In genomic region chr11:83363280-83363679, GRCh38 we compare ENCODE assay signal across 21 cellular contexts.
"Had no signal": no experiment of that assay in that cellular context is flagged by ENCODE, and none has a peak within 500 bp of the region (broad histone marks: within the 10 kb centered on the region; RNA-seq: fewer than 3 reads in every experiment).

No MANE protein-coding gene starts in this region.

- H3K27me3 Mint-ChIP-seq: activated naive CD4-positive, alpha-beta T cell treated with anti-CD3 and anti-CD28 coated beads, Interleukin-2, amount 50 U/mL, for 24 hours had no signal

- DNase-seq: activated CD4-positive, alpha-beta T cell treated with anti-CD3 and anti-CD28 coated beads for 1 hour; activated CD4-positive, alpha-beta T cell treated with anti-CD3 and anti-CD28 coated beads, Interleukin-2, amount 50 U/mL, for 1 hour; activated CD8-positive, alpha-beta T cell treated with anti-CD3 and anti-CD28 coated beads, Interleukin-2, amount 10 ng/mL, durations not matched to agents 7 days and 5 days; activated gamma-delta T cell treated with Interleukin-2 at 50 U/mL for 16 hours; central memory CD4-positive, alpha-beta T cell; dermis blood vessel endothelial cell; effector CD8-positive, alpha-beta T cell; foreskin keratinocyte; left ventricle myocardium superior; mammary epithelial cell; occipital lobe; posterior cingulate gyrus; spleen; stimulated activated CD4-positive, alpha-beta T cell treated with anti-CD3 and anti-CD28 coated beads, Interleukin-4, amount 100 ng/mL, for 1 hour; stimulated activated naive CD8-positive, alpha-beta T cell treated with anti-CD3 and anti-CD28 coated beads, Interleukin-15, Interleukin-2, amounts not matched to agents 100 U/mL and 50 U/mL, for 24 hours; substantia nigra; thyroid gland had no signal

- H3K27ac ChIP-seq: ascending aorta, foreskin keratinocyte, spleen, thyroid gland, VCaP had no signal

- ATAC-seq: activated CD8-positive, alpha-beta T cell treated with anti-CD3 and anti-CD28 coated beads, Interleukin-2, amount 10 ng/mL, durations not matched to agents 7 days and 5 days; foreskin keratinocyte; left ventricle myocardium superior; natural killer cell treated with Interleukin-12 subunit alpha and Interleukin-12 subunit beta and Interleukin-15 and Interleukin-18, amount 100 ng/mL, for 72 hours; stimulated activated naive CD8-positive, alpha-beta T cell treated with anti-CD3 and anti-CD28 coated beads, Interleukin-15, Interleukin-2, amounts not matched to agents 100 U/mL and 50 U/mL, for 24 hours had no signal

- H3K27me3 ChIP-seq: ascending aorta, foreskin keratinocyte, spleen, thyroid gland had no signal

- H3K9me3 ChIP-seq: thyroid gland had no signal

- H3K36me3 ChIP-seq: ascending aorta, spleen, thyroid gland had no signal

- H3K4me3 ChIP-seq: ascending aorta, spleen, thyroid gland had no signal

- H3K27ac Mint-ChIP-seq: activated CD8-positive, alpha-beta T cell treated with anti-CD3 and anti-CD28 coated beads, Interleukin-2, amount 10 ng/mL, durations not matched to agents 7 days and 5 days; activated naive CD4-positive, alpha-beta T cell treated with anti-CD3 and anti-CD28 coated beads, Interleukin-2, amount 50 U/mL, for 24 hours; natural killer cell treated with Interleukin-12 subunit alpha and Interleukin-12 subunit beta and Interleukin-15 and Interleukin-18, amount 100 ng/mL, for 72 hours had no signal

- H3K4me1 ChIP-seq: ascending aorta, spleen, thyroid gland had no signal

- H3K4me3 Mint-ChIP-seq: activated CD8-positive, alpha-beta T cell treated with anti-CD3 and anti-CD28 coated beads, Interleukin-2, amount 10 ng/mL, durations not matched to agents 7 days and 5 days; activated naive CD4-positive, alpha-beta T cell treated with anti-CD3 and anti-CD28 coated beads, Interleukin-2, amount 50 U/mL, for 24 hours; natural killer cell treated with Interleukin-12 subunit alpha and Interleukin-12 subunit beta and Interleukin-15 and Interleukin-18, amount 100 ng/mL, for 72 hours had no signal

- H3K4me1 Mint-ChIP-seq: activated naive CD4-positive, alpha-beta T cell treated with anti-CD3 and anti-CD28 coated beads, Interleukin-2, amount 50 U/mL, for 24 hours had no signal

- H3K36me3 Mint-ChIP-seq: activated naive CD4-positive, alpha-beta T cell treated with anti-CD3 and anti-CD28 coated beads, Interleukin-2, amount 50 U/mL, for 24 hours had no signal
